Comparison of ENCODE assay signal across 15 cellular contexts in the genomic region with DNA sequence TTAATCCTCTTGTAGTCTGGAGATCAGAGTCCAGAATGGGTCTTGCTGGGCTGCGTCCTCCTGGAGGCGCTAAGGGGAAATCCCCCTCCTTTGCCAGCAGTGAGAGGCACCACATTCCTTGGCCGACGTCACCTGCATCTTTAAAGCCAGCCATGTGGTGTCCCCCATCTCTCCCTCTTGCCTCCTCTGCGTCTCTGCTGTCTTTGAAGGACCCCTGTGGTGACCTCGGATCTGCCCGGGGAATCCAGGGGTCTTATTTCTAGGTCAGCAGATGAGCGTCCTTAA. TPM values are rescaled to one million over a fixed set of nuclear protein-coding genes. Genes with fewer than 3 reads are reported as not detected.
DNase-seq lines count a peak whose midpoint lies in the region; ATAC-seq, FAIRE-seq and TF ChIP-seq lines count a peak whose summit lies in the region.
"Had no signal": no experiment of that assay in that cellular context is flagged by ENCODE, and none has a peak within 500 bp of the region (broad histone marks: within the 10 kb centered on the region; RNA-seq: fewer than 3 reads in every experiment).

No MANE protein-coding gene starts in this region.

- H3K4ac ChIP-seq in mesendoderm (ENCODE audit: low read depth, low read length) = no peak overlapping the region

- H3K27ac Mint-ChIP-seq in activated naive CD4-positive, alpha-beta T cell treated with anti-CD3 and anti-CD28 coated beads, Interleukin-2, amount 50 U/mL, for 72 hours = peak overlapping the region; percentile 60 to 95
- no peak overlapping the region for H3K27ac Mint-ChIP-seq in CD14-positive monocyte

- no peaks in the 10 kb centered on the region for H3K27me3 ChIP-seq in BLaER1 treated with 17β-estradiol and CSF1 and Interleukin-3, amounts not matched to agents 10 nM and 100 nM
- no peaks in the 10 kb centered on the region for H3K27me3 ChIP-seq in mesendoderm (ENCODE audit: insufficient read depth, low read length, poor library complexity)
- H3K27me3 ChIP-seq: suprapubic skin had no signal

- H3K4me1 Mint-ChIP-seq in CD14-positive monocyte = peaks cover 20% of the 10 kb centered on the region

- peaks cover 0 to 2% (median 0%) of the 10 kb centered on the region in 3 donors for H3K27me3 Mint-ChIP-seq in CD14-positive monocyte (ENCODE audit: low read depth in 3 of 3)

- no peak overlapping the region for H3K18ac ChIP-seq in mesendoderm (ENCODE audit: low read length)

- no peak overlapping the region for H2AK5ac ChIP-seq in mesendoderm (ENCODE audit: low read length)

- H3K36me3 ChIP-seq in BLaER1 treated with 17β-estradiol and CSF1 and Interleukin-3, amounts not matched to agents 10 nM and 100 nM = peaks cover 39 to 74% (median 55%) of the 10 kb centered on the region in 11 experiments
- peaks cover 1% of the 10 kb centered on the region for H3K36me3 ChIP-seq in mesendoderm (ENCODE audit: control insufficient read depth, insufficient read depth, low read length)

- peaks cover 0 to 38% (median 31%) of the 10 kb centered on the region in 11 experiments; a peak in 17 of 22 replicates for H4K20me1 ChIP-seq in BLaER1 treated with 17β-estradiol and CSF1 and Interleukin-3, amounts not matched to agents 10 nM and 100 nM

- no peak overlapping the region for H4K8ac ChIP-seq in mesendoderm (ENCODE audit: low read depth, low read length)

- TF ChIP-seq CTCF in D721Med (IDR thresholded peaks at IDR 0.05; ENCODE audit: insufficient read depth, missing control alignments) = no peak
- no peak for TF ChIP-seq CTCF in CD14-positive monocyte (IDR thresholded peaks at IDR 0.05)

- no peaks in the 10 kb centered on the region for H3K9me3 ChIP-seq in BLaER1 treated with 17β-estradiol and CSF1 and Interleukin-3, amounts not matched to agents 10 nM and 100 nM (replicated peaks in 1 of 11)
- H3K9me3 ChIP-seq: psoas muscle, suprapubic skin had no signal

- H3K4me3 Mint-ChIP-seq in CD14-positive monocyte = no peak overlapping the region

- no peak for FAIRE-seq in D721Med (lab: Jason Lieb, UNC)

- H3K27ac ChIP-seq in BLaER1 treated with 17β-estradiol and CSF1 and Interleukin-3, amounts not matched to agents 10 nM and 100 nM = peak overlapping the region in 4 of 11 experiments; percentile 46 to 69 (median 65); a peak in 4 of 22 replicates
- H3K27ac ChIP-seq in mesendoderm (ENCODE audit: low read depth, low read length) = no peak overlapping the region
- H3K27ac ChIP-seq: psoas muscle, suprapubic skin had no signal

- ATAC-seq in activated naive CD4-positive, alpha-beta T cell treated with anti-CD3 and anti-CD28 coated beads, Interleukin-2, amount 50 U/mL, for 72 hours = no peak
- no peak for ATAC-seq in GM21717 (IDR thresholded peaks at IDR 0.05; ENCODE audit: unreplicated experiment)
- ATAC-seq: psoas muscle had no signal

- no CpG with 5 or more reads among the region's 8 CpGs for WGBS in mesendoderm (ENCODE audit: extremely low coverage, insufficient coverage, low lambda C conversion rate)

- no peak overlapping the region for H2BK5ac ChIP-seq in mesendoderm (ENCODE audit: low read length)

- H2BK15ac ChIP-seq in mesendoderm (replicated peaks; ENCODE audit: low read depth) = no peak overlapping the region

- H3K4me1 ChIP-seq in BLaER1 treated with 17β-estradiol and CSF1 and Interleukin-3, amounts not matched to agents 10 nM and 100 nM = peaks cover 28 to 53% (median 47%) of the 10 kb centered on the region in 10 experiments
- H3K4me1 ChIP-seq in mesendoderm (ENCODE audit: control insufficient read depth, low read depth, low read length) = no peaks in the 10 kb centered on the region

- H3K9me3 Mint-ChIP-seq in activated naive CD4-positive, alpha-beta T cell treated with anti-CD3 and anti-CD28 coated beads, Interleukin-2, amount 50 U/mL, for 72 hours = no peaks in the 10 kb centered on the region
- H3K9me3 Mint-ChIP-seq in CD14-positive monocyte = peaks cover 0 to 2% (median 0%) of the 10 kb centered on the region in 7 donors

- H2BK120ac ChIP-seq in mesendoderm (ENCODE audit: low read depth, low read length) = no peak overlapping the region

- intact Hi-C loops in CD14-positive monocyte (cut with micrococcal nuclease) = loop anchor here in 1 of 2 donors (10.0 kb wide), 1 partner anchor 178 kb away; no protein-coding TSS in a partner anchor

- H3K56ac ChIP-seq in mesendoderm (ENCODE audit: low read length) = no peak overlapping the region

- no peak overlapping the region for H3K23ac ChIP-seq in mesendoderm (ENCODE audit: low read length)

- no peaks in the 10 kb centered on the region for H3K79me2 ChIP-seq in mesendoderm (ENCODE audit: control insufficient read depth, insufficient read depth, low read length)

- peak overlapping the region in 3 of 11 experiments; percentile 58 to 72 (median 59); a peak in 1 of 22 replicates for H3K9ac ChIP-seq in BLaER1 treated with 17β-estradiol and CSF1 and Interleukin-3, amounts not matched to agents 10 nM and 100 nM
- no peak overlapping the region for H3K9ac ChIP-seq in mesendoderm (ENCODE audit: low read length)

- DNase-seq in D721Med (ENCODE audit: insufficient read length, low spot score) (peak; percentile 58), mesendoderm (peak; percentile 44), putamen (ENCODE audit: low spot score) (no peak), CD14-positive monocyte (ENCODE audit: low spot score) (no peak)
- DNase-seq in activated naive CD4-positive, alpha-beta T cell treated with anti-CD3 and anti-CD28 coated beads, Interleukin-2, amount 50 U/mL, for 72 hours (ENCODE audit: low spot score in 2 of 2) = no peak
- DNase-seq: caudate nucleus, HCEC 1CT, hypothalamus, NCI-H1694, NCI-H446, psoas muscle, T1000 had no signal

- H4K5ac ChIP-seq in mesendoderm (ENCODE audit: low read length) = no peak overlapping the region

- H3K36me3 Mint-ChIP-seq in activated naive CD4-positive, alpha-beta T cell treated with anti-CD3 and anti-CD28 coated beads, Interleukin-2, amount 50 U/mL, for 72 hours = peaks cover 33 to 34% of the 10 kb centered on the region in 2 donors
- H3K36me3 Mint-ChIP-seq in CD14-positive monocyte = peaks cover 53 to 69% of the 10 kb centered on the region in 2 donors

- peak overlapping the region; percentile 77 to 96 (median 90); a peak in 20 of 22 replicates for H3K4me2 ChIP-seq in BLaER1 treated with 17β-estradiol and CSF1 and Interleukin-3, amounts not matched to agents 10 nM and 100 nM
- H3K4me2 ChIP-seq in mesendoderm (ENCODE audit: low read length) = no peak overlapping the region

- no peak overlapping the region for H3K4me3 ChIP-seq in BLaER1 treated with 17β-estradiol and CSF1 and Interleukin-3, amounts not matched to agents 10 nM and 100 nM
- H3K4me3 ChIP-seq in mesendoderm (ENCODE audit: low read length) = no peak overlapping the region
- H3K4me3 ChIP-seq: psoas muscle had no signal

- no peaks in the 10 kb centered on the region for H3K79me1 ChIP-seq in mesendoderm (ENCODE audit: low read length)

RNA-seq across cellular contexts. Expression of gene PARVB, which starts 27.2 kb away (rescaled TPM):
- total RNA-seq in activated naive CD4-positive, alpha-beta T cell treated with anti-CD3 and anti-CD28 coated beads, Interleukin-2, amount 50 U/mL, for 72 hours = 10 to 100 TPM; 21.6 to 73.7 TPM
- polyA plus RNA-seq in mesendoderm (2013, experiment 1 of 2) = 8.5 TPM
- polyA plus RNA-seq in mesendoderm (2013, experiment 2 of 2) = 8.4 TPM
- 10 to 100 TPM; 13.4 to 17.9 TPM for polyA plus RNA-seq in CD14-positive monocyte

RNA-seq across cellular contexts. Expression of gene SAMM50, which starts 41.7 kb away (rescaled TPM):
- total RNA-seq in activated naive CD4-positive, alpha-beta T cell treated with anti-CD3 and anti-CD28 coated beads, Interleukin-2, amount 50 U/mL, for 72 hours = 10 to 100 TPM; 41.7 to 51.1 TPM
- polyA plus RNA-seq in mesendoderm (2013, experiment 1 of 2) = 48.2 TPM
- polyA plus RNA-seq in mesendoderm (2013, experiment 2 of 2) = 49.2 TPM
- 10 to 100 TPM; 62.5 to 70.0 TPM for polyA plus RNA-seq in CD14-positive monocyte

Comparison
In these comparisons a context has a peak if more than half of its experiments do, and no peak if none do; other contexts are left out.
1. DNase-seq: peak in D721Med (single experiment) and mesendoderm (single experiment); none in activated naive CD4-positive, alpha-beta T cell treated with anti-CD3 and anti-CD28 coated beads, Interleukin-2, amount 50 U/mL, for 72 hours (0 of 2), putamen (single experiment) and CD14-positive monocyte (single experiment).
2. H3K27ac Mint-ChIP-seq: peak in activated naive CD4-positive, alpha-beta T cell treated with anti-CD3 and anti-CD28 coated beads, Interleukin-2, amount 50 U/mL, for 72 hours (2 of 2); none in CD14-positive monocyte (0 of 7).